Comparison of ENCODE assay signal across 14 cellular contexts in the genomic region with DNA sequence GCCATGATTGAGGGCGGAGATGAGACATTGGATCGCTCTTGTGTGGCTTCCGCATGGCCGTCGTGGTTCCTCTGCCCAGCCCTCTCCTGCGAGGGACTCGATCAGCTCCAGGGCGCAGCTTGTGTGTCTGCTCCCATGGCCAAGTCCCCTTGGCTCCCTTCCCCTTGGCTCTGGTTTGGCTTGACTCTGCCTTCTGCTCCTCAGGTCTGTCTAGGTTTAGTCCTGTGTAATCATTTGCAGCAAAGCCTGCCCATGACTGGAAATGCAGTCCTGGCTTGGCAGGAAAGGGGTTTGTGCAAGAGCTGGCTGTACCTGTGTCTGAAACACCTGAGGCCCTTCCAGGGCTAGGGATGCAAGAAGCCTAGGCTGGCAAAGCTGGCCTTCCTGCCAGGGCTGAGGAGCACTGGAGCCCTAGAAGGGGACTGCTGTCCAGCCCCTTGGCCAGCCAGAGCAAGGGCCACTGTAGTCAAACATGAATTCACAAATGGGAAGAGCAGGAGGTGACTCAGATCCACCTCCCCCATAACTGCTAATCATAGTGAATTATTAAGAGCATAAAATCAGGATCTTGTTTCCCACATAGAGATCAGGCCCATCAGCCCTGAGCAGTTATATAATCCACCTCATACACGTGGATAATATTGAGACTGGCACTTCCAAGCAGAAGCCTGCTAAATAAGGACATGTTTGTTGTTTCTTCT.
DNase-seq lines count a peak whose midpoint lies in the region; ATAC-seq and TF ChIP-seq lines count a peak whose summit lies in the region.
"Had no signal": no experiment of that assay in that cellular context is flagged by ENCODE, and none has a peak within 500 bp of the region (broad histone marks: within the 10 kb centered on the region; RNA-seq: fewer than 3 reads in every experiment).

No MANE protein-coding gene starts in this region.

- CTCF ChIA-PET in HEK293T (lab: Yijun Ruan, JAX): interaction anchor here (1.7 kb wide), 1 partner anchor 13 kb away, joined by 5 read pairs; no protein-coding TSS in a partner anchor

- no peaks in the 10 kb centered on the region for H3K9me3 ChIP-seq in osteoblast (ENCODE audit: low read depth, low read length)
- peaks cover 0 to 5% (median 0%) of the 10 kb centered on the region in 8 donors for H3K9me3 ChIP-seq in spleen
- H3K9me3 ChIP-seq: uterus had no signal

- H2AFZ ChIP-seq in osteoblast (ENCODE audit: low read length): peak overlapping the region; percentile 57

- H3K4me3 ChIP-seq in osteoblast (ENCODE audit: insufficient read depth, low read length) (no peak overlapping the region), spleen (no peak overlapping the region)
- H3K4me3 ChIP-seq: uterus had no signal

- peaks cover 17% of the 10 kb centered on the region for H3K4me1 ChIP-seq in osteoblast (ENCODE audit: insufficient read depth, low read length)
- no peaks in the 10 kb centered on the region for H3K4me1 ChIP-seq in spleen
- H3K4me1 ChIP-seq: uterus had no signal

- no peaks in the 10 kb centered on the region for H4K20me1 ChIP-seq in osteoblast (ENCODE audit: insufficient read depth, low read length)

- no peaks in the 10 kb centered on the region for H3K79me2 ChIP-seq in osteoblast (ENCODE audit: insufficient read depth, low read length)

- H3K36me3 ChIP-seq in osteoblast (ENCODE audit: insufficient read depth, low read length): no peaks in the 10 kb centered on the region
- H3K36me3 ChIP-seq in spleen: no peaks in the 10 kb centered on the region
- H3K36me3 ChIP-seq: uterus had no signal

- peak overlapping the region; percentile 12 for H3K4me2 ChIP-seq in osteoblast (ENCODE audit: insufficient read depth, low read length)

- no peaks in the 10 kb centered on the region for H3K27me3 ChIP-seq in osteoblast (ENCODE audit: insufficient read depth, low read length)
- H3K27me3 ChIP-seq in spleen (replicated peaks in 1 of 7): no peaks in the 10 kb centered on the region
- H3K27me3 ChIP-seq: uterus had no signal

- POLR2A ChIA-PET in HEK293T (lab: Yijun Ruan, JAX): no interaction called here

- H3K27ac ChIP-seq in osteoblast (ENCODE audit: low read depth, low read length) (no peak overlapping the region), spleen (no peak overlapping the region)
- H3K27ac ChIP-seq: uterus had no signal

- no peak for ATAC-seq in GM18498 (IDR thresholded peaks at IDR 0.05; ENCODE audit: unreplicated experiment)
- ATAC-seq in HG02623 (IDR thresholded peaks at IDR 0.05; ENCODE audit: unreplicated experiment): no peak

- 94 to 98% (median 95%) methylated on average over 9 of the region's 9 CpGs for WGBS in spleen, 5 donors

- no peak for TF ChIP-seq POLR2A in spleen (IDR thresholded peaks at IDR 0.05)

- peak; percentile 21 for DNase-seq in EH (ENCODE audit: low read depth)
- peak; percentile 90 for DNase-seq in NCI-H446 treated with DMSO at 0.1 percent for 48 hours (lab: John Stamatoyannopoulos, UW)
- DNase-seq in dermis blood vessel endothelial cell: peak; percentile 29
- DNase-seq in osteoblast (ENCODE audit: insufficient read length, low spot score, missing footprints): no peak
- no peak for DNase-seq in spleen
- no peak for DNase-seq in HEK293T (ENCODE audit: extremely low spot score)
- DNase-seq: activated CD8-positive, alpha-beta memory T cell treated with anti-CD3 and anti-CD28 coated beads, Interleukin-2, amount 50 U/mL, for 4 hours; erythroblast; IMR-90; NCI-H526; T-helper 2 cell; uterus had no signal

- intact Hi-C loops in spleen (cut with DNase I; ENCODE audit: low total_unique reads): no loop called here

- no peak for TF ChIP-seq CTCF in osteoblast (IDR thresholded peaks at IDR 0.05; ENCODE audit: extremely low read depth, low read depth, low read length)
- TF ChIP-seq CTCF in spleen (IDR thresholded peaks at IDR 0.05 in 8 of 11, conservative IDR thresholded peaks at IDR 0.05 in 3 of 11): no peak

TF ChIP-seq in HEK293T, 16 proteins besides CTCF, POLR2A, EP300 and RAD21:
- TF ChIP-seq NFRKB (IDR thresholded peaks at IDR 0.05): no peak
- no peak for TF ChIP-seq FOXM1 (IDR thresholded peaks at IDR 0.05; ENCODE audit: borderline replicate concordance)
- no peak for TF ChIP-seq TARDBP (IDR thresholded peaks at IDR 0.05)
- no peak for TF ChIP-seq SUZ12 (IDR thresholded peaks at IDR 0.05)
- no peak for TF ChIP-seq LEF1 (IDR thresholded peaks at IDR 0.05; ENCODE audit: borderline replicate concordance)
- no peak for TF ChIP-seq BHLHE40 (IDR thresholded peaks at IDR 0.05; ENCODE audit: borderline replicate concordance)
- TF ChIP-seq, protein P1, sequence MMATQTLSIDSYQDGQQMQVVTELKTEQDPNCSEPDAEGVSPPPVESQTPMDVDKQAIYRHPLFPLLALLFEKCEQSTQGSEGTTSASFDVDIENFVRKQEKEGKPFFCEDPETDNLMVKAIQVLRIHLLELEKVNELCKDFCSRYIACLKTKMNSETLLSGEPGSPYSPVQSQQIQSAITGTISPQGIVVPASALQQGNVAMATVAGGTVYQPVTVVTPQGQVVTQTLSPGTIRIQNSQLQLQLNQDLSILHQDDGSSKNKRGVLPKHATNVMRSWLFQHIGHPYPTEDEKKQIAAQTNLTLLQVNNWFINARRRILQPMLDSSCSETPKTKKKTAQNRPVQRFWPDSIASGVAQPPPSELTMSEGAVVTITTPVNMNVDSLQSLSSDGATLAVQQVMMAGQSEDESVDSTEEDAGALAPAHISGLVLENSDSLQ (IDR thresholded peaks at IDR 0.05): no peak
- no peak for TF ChIP-seq HDGF (IDR thresholded peaks at IDR 0.05; ENCODE audit: borderline replicate concordance)
- no peak for TF ChIP-seq FOXK2 (IDR thresholded peaks at IDR 0.05)
- TF ChIP-seq ZNF384 (IDR thresholded peaks at IDR 0.05): no peak
- no peak for TF ChIP-seq ELF4 (IDR thresholded peaks at IDR 0.05)
- TF ChIP-seq FOXA1 (IDR thresholded peaks at IDR 0.05): no peak
- TF ChIP-seq ARNT (IDR thresholded peaks at IDR 0.05): no peak
- TF ChIP-seq L3MBTL2 (conservative IDR thresholded peaks at IDR 0.05): no peak

Comparison
In these comparisons a context has a peak if more than half of its experiments do, and no peak if none do; other contexts are left out.
1. DNase-seq: peak in EH (single experiment), NCI-H446 treated with DMSO at 0.1 percent for 48 hours (single experiment) and dermis blood vessel endothelial cell (single experiment); none in osteoblast (single experiment), spleen (single experiment) and HEK293T (single experiment).